ENCODE assay signal across 25 cellular contexts in genomic region chr2:225599856-225600255, GRCh38.
"Had no signal": no experiment of that assay in that cellular context is flagged by ENCODE, and none has a peak within 500 bp of the region (broad histone marks: within the 10 kb centered on the region; RNA-seq: fewer than 3 reads in every experiment).

No MANE protein-coding gene starts in this region.

- H3K4me3 Mint-ChIP-seq: activated naive CD4-positive, alpha-beta T cell treated with anti-CD3 and anti-CD28 coated beads, Interleukin-2, amount 50 U/mL, for 24 hours; activated naive CD8-positive, alpha-beta T cell treated with anti-CD3 and anti-CD28 coated beads, Interleukin-2, amount 50 U/mL, for 24 hours; activated T-cell treated with anti-CD3 and anti-CD28 coated beads, Interleukin-2, amount 50 U/mL, for 24 hours; activated T-helper 17 cell treated with anti-CD3 and anti-CD28 coated beads, Interleukin-2, amount 50 U/mL, for 72 hours; central memory CD8-positive, alpha-beta T cell; natural killer cell; T-cell had no signal

- H3K27ac ChIP-seq: dorsolateral prefrontal cortex, left lung, spleen, suprapubic skin, tibial artery, upper lobe of right lung, VCaP had no signal

- DNase-seq: activated CD4-positive, alpha-beta T cell treated with anti-CD3 and anti-CD28 coated beads for 48 hours; activated CD4-positive, alpha-beta T cell treated with anti-CD3 and anti-CD28 coated beads, Interleukin-2, amount 50 U/mL, for 48 hours; activated CD8-positive, alpha-beta memory T cell treated with anti-CD3 and anti-CD28 coated beads, Interleukin-2, amount 50 U/mL, for 48 hours; activated naive CD8-positive, alpha-beta T cell treated with anti-CD3 and anti-CD28 coated beads, Interleukin-2, amount 50 U/mL, for 24 hours; activated T-cell treated with anti-CD3 and anti-CD28 coated beads, Interleukin-2, amount 50 U/mL, for 24 hours; dorsolateral prefrontal cortex; effector memory CD4-positive, alpha-beta T cell; head of caudate nucleus; left lung; mesendoderm; natural killer cell; posterior cingulate gyrus; right cardiac atrium; spleen; stimulated activated naive CD4-positive, alpha-beta T cell; T-cell; tibial artery; upper lobe of right lung had no signal

- H3K9me3 Mint-ChIP-seq: activated naive CD4-positive, alpha-beta T cell treated with anti-CD3 and anti-CD28 coated beads, Interleukin-2, amount 50 U/mL, for 24 hours; activated naive CD8-positive, alpha-beta T cell treated with anti-CD3 and anti-CD28 coated beads, Interleukin-2, amount 50 U/mL, for 24 hours; activated T-cell treated with anti-CD3 and anti-CD28 coated beads, Interleukin-2, amount 50 U/mL, for 24 hours; central memory CD8-positive, alpha-beta T cell; natural killer cell; T-cell had no signal

- H3K36me3 ChIP-seq: left lung, spleen, suprapubic skin, tibial artery, upper lobe of right lung had no signal

- H3K27ac Mint-ChIP-seq: activated naive CD4-positive, alpha-beta T cell treated with anti-CD3 and anti-CD28 coated beads, Interleukin-2, amount 50 U/mL, for 24 hours; activated naive CD8-positive, alpha-beta T cell treated with anti-CD3 and anti-CD28 coated beads, Interleukin-2, amount 50 U/mL, for 24 hours; activated T-cell treated with anti-CD3 and anti-CD28 coated beads, Interleukin-2, amount 50 U/mL, for 24 hours; activated T-helper 17 cell treated with anti-CD3 and anti-CD28 coated beads, Interleukin-2, amount 50 U/mL, for 72 hours; natural killer cell; T-cell had no signal

- ATAC-seq: activated CD4-positive, CD25-positive, alpha-beta regulatory T cell treated with anti-CD3 and anti-CD28 coated beads, Interleukin-2, amount 50 U/mL, for 24 hours; activated naive CD8-positive, alpha-beta T cell treated with anti-CD3 and anti-CD28 coated beads, Interleukin-2, amount 50 U/mL, for 24 hours; activated T-helper 17 cell treated with anti-CD3 and anti-CD28 coated beads, Interleukin-2, amount 50 U/mL, for 72 hours; left lung; natural killer cell; right cardiac atrium; T-cell; upper lobe of right lung had no signal

- H3K9me3 ChIP-seq: suprapubic skin, tibial artery, upper lobe of right lung had no signal

- H3K4me3 ChIP-seq: dorsolateral prefrontal cortex, left lung, lung, spleen, suprapubic skin, tibial artery, upper lobe of right lung had no signal

- H3K4me1 ChIP-seq: left lung, spleen, suprapubic skin, tibial artery, upper lobe of right lung had no signal

- H3K27me3 ChIP-seq: dorsolateral prefrontal cortex, left lung, spleen, suprapubic skin, tibial artery, upper lobe of right lung had no signal

- H3K4me1 Mint-ChIP-seq: activated naive CD4-positive, alpha-beta T cell treated with anti-CD3 and anti-CD28 coated beads, Interleukin-2, amount 50 U/mL, for 24 hours; activated naive CD8-positive, alpha-beta T cell treated with anti-CD3 and anti-CD28 coated beads, Interleukin-2, amount 50 U/mL, for 24 hours; activated T-helper 17 cell treated with anti-CD3 and anti-CD28 coated beads, Interleukin-2, amount 50 U/mL, for 72 hours; central memory CD8-positive, alpha-beta T cell; natural killer cell; T-cell had no signal

- H3K36me3 Mint-ChIP-seq: activated naive CD4-positive, alpha-beta T cell treated with anti-CD3 and anti-CD28 coated beads, Interleukin-2, amount 50 U/mL, for 24 hours; natural killer cell; T-cell had no signal

- H3K27me3 Mint-ChIP-seq: activated naive CD4-positive, alpha-beta T cell treated with anti-CD3 and anti-CD28 coated beads, Interleukin-2, amount 50 U/mL, for 24 hours; central memory CD8-positive, alpha-beta T cell had no signal
